ENCODE assay signal across 8 cellular contexts in the genomic region with DNA sequence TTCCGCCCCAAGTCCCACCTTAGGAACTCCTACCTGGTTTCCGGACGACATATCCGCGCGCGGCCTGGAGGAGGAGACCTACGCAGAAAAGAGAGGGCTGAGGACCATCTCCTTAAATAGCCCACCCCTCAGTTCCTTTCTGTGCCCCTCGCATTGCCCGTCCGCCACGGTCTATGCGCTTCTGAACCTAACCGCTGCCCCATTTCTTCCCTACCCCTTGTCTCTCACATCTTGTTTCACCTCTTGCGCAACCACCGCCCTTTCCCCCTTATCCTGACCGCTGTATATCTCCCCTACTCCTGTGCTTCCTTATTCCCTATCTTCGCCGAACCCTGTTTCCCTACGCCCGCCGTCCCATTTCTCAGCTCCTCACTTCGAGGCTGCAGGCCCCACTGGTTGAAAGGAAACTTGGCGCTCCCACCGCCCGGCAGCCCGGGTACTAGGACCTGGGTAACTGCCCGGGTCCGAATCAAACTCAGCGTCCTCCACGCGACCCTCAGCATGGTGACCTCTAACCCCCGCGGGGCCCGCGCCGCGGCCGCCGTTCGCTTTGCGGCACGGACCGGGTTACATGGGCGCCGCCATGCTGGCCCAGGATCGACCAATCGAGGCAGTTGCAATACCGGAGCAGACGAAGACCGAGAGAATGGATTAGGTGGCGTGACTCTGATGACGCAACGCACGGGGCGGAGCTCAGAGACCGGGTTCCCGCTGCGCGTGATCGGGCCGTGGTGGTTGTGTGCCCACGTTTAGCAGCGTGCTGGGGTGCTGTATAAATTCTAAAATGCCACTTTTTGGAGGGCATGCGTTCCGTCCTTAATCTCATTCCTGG. TPM values are rescaled to one million over a fixed set of nuclear protein-coding genes. Genes with fewer than 3 reads are reported as not detected.
DNase-seq lines count a peak whose midpoint lies in the region; ATAC-seq and TF ChIP-seq lines count a peak whose summit lies in the region.

Gene MRPS15 (minus strand): TSS at position 612 of the 832 bp plus-strand sequence. CDS start 109 bp downstream, at position 503.

- peak; percentile 93 for ATAC-seq in HG03460 (IDR thresholded peaks at IDR 0.05; ENCODE audit: unreplicated experiment)
- ATAC-seq in left colon, result peak; percentile 96

- TF ChIP-seq CTCF in BE2C (IDR thresholded peaks at IDR 0.05; ENCODE audit: low read depth, low read length), result no peak
- no peak for TF ChIP-seq CTCF in coronary artery (IDR thresholded peaks at IDR 0.05)

- intact Hi-C loops in activated CD4-positive, alpha-beta T cell treated with anti-CD3 and anti-CD28 coated beads, Interleukin-2, amount 10 ng/mL, durations not matched to agents 24 days and 14 days (cut with micrococcal nuclease), result loop anchor here (2.0 to 5.0 kb wide), 3 partner anchors 13 to 1272 kb away; partner anchors contain the start of genes OSCP1, SFPQ and STK40
- intact Hi-C loops in left colon (cut with DNase I, micrococcal nuclease), result no loop called here

- H3K9me3 ChIP-seq in BE2C, result no peaks in the 10 kb centered on the region

- peak within 1 kb of the TSS; percentile 98 for H3K27ac Mint-ChIP-seq in activated CD4-positive, alpha-beta T cell treated with anti-CD3 and anti-CD28 coated beads, Interleukin-2, amount 10 ng/mL, durations not matched to agents 24 days and 14 days

- no peaks in the 10 kb centered on the region for H3K9me3 Mint-ChIP-seq in activated CD4-positive, alpha-beta T cell treated with anti-CD3 and anti-CD28 coated beads, Interleukin-2, amount 10 ng/mL, durations not matched to agents 24 days and 14 days

- H3K27me3 ChIP-seq in BE2C, result no peaks in the 10 kb centered on the region

- H3K4me1 Mint-ChIP-seq in activated CD4-positive, alpha-beta T cell treated with anti-CD3 and anti-CD28 coated beads, Interleukin-2, amount 10 ng/mL, durations not matched to agents 24 days and 14 days, result peaks cover 39% of the 10 kb centered on the region

- H3K4me3 Mint-ChIP-seq in activated CD4-positive, alpha-beta T cell treated with anti-CD3 and anti-CD28 coated beads, Interleukin-2, amount 10 ng/mL, durations not matched to agents 24 days and 14 days, result peak within 1 kb of the TSS; percentile 99

- DNase-seq in BE2C, result peak; percentile 86
- DNase-seq in GM19240 (ENCODE audit: insufficient read length, low spot score), result peak; percentile 87
- DNase-seq in NCI-H526 (lab: John Stamatoyannopoulos, UW), result peak; percentile 94 to 99
- DNase-seq in activated CD4-positive, alpha-beta T cell treated with anti-CD3 and anti-CD28 coated beads, Interleukin-2, amount 10 ng/mL, durations not matched to agents 24 days and 14 days, result peak; percentile 99
- peak; percentile 95 for DNase-seq in coronary artery (ENCODE audit: low spot score)
- peak; percentile 96 to 98 for DNase-seq in left colon
- DNase-seq in stimulated activated CD4-positive, alpha-beta T cell treated with anti-CD3 and anti-CD28 coated beads, Interleukin-1b, Interleukin-23, amount 100 ng/mL, for 48 hours, result peak; percentile 96

- H3K4me1 ChIP-seq in BE2C, result no peaks in the 10 kb centered on the region

- no peaks in the 10 kb centered on the region for H3K27me3 Mint-ChIP-seq in activated CD4-positive, alpha-beta T cell treated with anti-CD3 and anti-CD28 coated beads, Interleukin-2, amount 10 ng/mL, durations not matched to agents 24 days and 14 days

- H3K36me3 ChIP-seq in BE2C, result peaks cover 8% of the 10 kb centered on the region

- peak within 1 kb of the TSS; percentile 90 to 93 for H3K27ac ChIP-seq in coronary artery

- H3K36me3 Mint-ChIP-seq in activated CD4-positive, alpha-beta T cell treated with anti-CD3 and anti-CD28 coated beads, Interleukin-2, amount 10 ng/mL, durations not matched to agents 24 days and 14 days (ENCODE audit: low read depth), result peaks cover 37% of the 10 kb centered on the region

- H3K4me3 ChIP-seq in BE2C (ENCODE audit: low read depth, low read length) (peak within 1 kb of the TSS; percentile 86), coronary artery (peak within 1 kb of the TSS; percentile 85)

RNA-seq across cellular contexts. Expression of gene MRPS15, which starts in this region (rescaled TPM):
- 50.9 TPM for polyA plus RNA-seq in BE2C (2012; ENCODE audit: insufficient read depth, insufficient read length, low read depth)
- total RNA-seq in activated CD4-positive, alpha-beta T cell treated with anti-CD3 and anti-CD28 coated beads, Interleukin-2, amount 10 ng/mL, durations not matched to agents 24 days and 14 days, result 117 and 126 TPM in 2 replicates
- 10 to 100 TPM; 43.6 to 54.9 TPM for total RNA-seq in left colon

Comparison
In these comparisons a context has a peak if more than half of its experiments do, and no peak if none do; other contexts are left out.
1. Peak in every context shown above with its lines: DNase-seq, ATAC-seq, H3K4me3 ChIP-seq and H3K27ac ChIP-seq.